13 cellular contexts compared by ENCODE assay signal in genomic region chr6:56794421-56794820, GRCh38.
A peak's percentile ranks its signal among the peaks of the same experiment; 100 is the strongest.
DNase-seq lines count a peak whose midpoint lies in the region; ATAC-seq and TF ChIP-seq lines count a peak whose summit lies in the region.
"Had no signal": no experiment of that assay in that cellular context is flagged by ENCODE, and none has a peak within 500 bp of the region (broad histone marks: within the 10 kb centered on the region; RNA-seq: fewer than 3 reads in every experiment).

No MANE protein-coding gene starts in this region.

- no peak overlapping the region for H3K4me3 Mint-ChIP-seq in Calu3 (ENCODE audit: low read depth, unreplicated experiment)
- H3K4me3 Mint-ChIP-seq: activated naive CD8-positive, alpha-beta T cell treated with anti-CD3 and anti-CD28 coated beads for 36 hours had no signal

- H3K27me3 Mint-ChIP-seq in Calu3 (ENCODE audit: unreplicated experiment), result no peaks in the 10 kb centered on the region
- H3K27me3 Mint-ChIP-seq: progenitor cell of endocrine pancreas had no signal

- ATAC-seq in GM19463 (IDR thresholded peaks at IDR 0.05; ENCODE audit: unreplicated experiment), result peak; percentile 45
- ATAC-seq in HG03432 (IDR thresholded peaks at IDR 0.05; ENCODE audit: unreplicated experiment), result peak; percentile 41
- ATAC-seq in foreskin keratinocyte, result peak; percentile 56
- no peak for ATAC-seq in aorta (ENCODE audit: low FRiP score)

- no peaks in the 10 kb centered on the region for H3K9me3 Mint-ChIP-seq in Calu3 (ENCODE audit: low read depth, unreplicated experiment)
- H3K9me3 Mint-ChIP-seq: activated naive CD8-positive, alpha-beta T cell treated with anti-CD3 and anti-CD28 coated beads for 36 hours had no signal

- CTCF ChIA-PET in Calu3 (lab: Charles Lee) (no interaction called here), RWPE1 (lab: Yijun Ruan, JAX) (no interaction called here)

- H3K4me3 ChIP-seq in aorta (ENCODE audit: low read length in 2 of 2), result no peak overlapping the region

- H3K27ac Mint-ChIP-seq in Calu3 (ENCODE audit: unreplicated experiment), result peak overlapping the region; percentile 80
- H3K27ac Mint-ChIP-seq: activated naive CD8-positive, alpha-beta T cell treated with anti-CD3 and anti-CD28 coated beads for 36 hours; progenitor cell of endocrine pancreas had no signal

- intact Hi-C loops in Calu3 (cut with micrococcal nuclease; ENCODE audit: unreplicated experiment) (no loop called here), aorta (cut with DNase I) (no loop called here)

- peak overlapping the region; percentile 15 for H3K27ac ChIP-seq in foreskin keratinocyte
- no peak overlapping the region for H3K27ac ChIP-seq in RWPE1
- H3K27ac ChIP-seq in aorta (ENCODE audit: low read depth in 1 of 2, low read length in 2 of 2), result no peak overlapping the region

- H3K4me1 Mint-ChIP-seq in Calu3 (ENCODE audit: low read depth, unreplicated experiment), result peaks cover 86% of the 10 kb centered on the region
- H3K4me1 Mint-ChIP-seq: activated naive CD8-positive, alpha-beta T cell treated with anti-CD3 and anti-CD28 coated beads for 36 hours had no signal

- H3K4me1 ChIP-seq in foreskin keratinocyte (peaks cover 24% of the 10 kb centered on the region), aorta (ENCODE audit: control insufficient read depth in 1 of 2, insufficient read depth in 2 of 2, low read length in 2 of 2) (peaks cover 4 to 7% of the 10 kb centered on the region in 2 donors)

- H3K36me3 Mint-ChIP-seq in Calu3 (ENCODE audit: insufficient read depth, unreplicated experiment), result peaks cover 5% of the 10 kb centered on the region
- H3K36me3 Mint-ChIP-seq: activated naive CD8-positive, alpha-beta T cell treated with anti-CD3 and anti-CD28 coated beads for 36 hours had no signal

- POLR2A ChIA-PET in RWPE1 (lab: Yijun Ruan, JAX; ENCODE audit: low non-redundant PET), result no interaction called here

- H3K27me3 ChIP-seq in foreskin keratinocyte (no peaks in the 10 kb centered on the region), aorta (ENCODE audit: control insufficient read depth in 1 of 2, insufficient read depth in 2 of 2, low read length in 1 of 2) (no peaks in the 10 kb centered on the region)

- H3K36me3 ChIP-seq in aorta (ENCODE audit: control insufficient read depth in 1 of 2, insufficient read depth in 2 of 2, low read length in 1 of 2), result no peaks in the 10 kb centered on the region

- no peak for TF ChIP-seq CTCF in Calu3 (IDR thresholded peaks at IDR 0.05; ENCODE audit: unreplicated experiment)
- no peak for TF ChIP-seq CTCF in foreskin keratinocyte (conservative IDR thresholded peaks at IDR 0.05)
- no peak for TF ChIP-seq CTCF in RWPE1 (conservative IDR thresholded peaks at IDR 0.05; ENCODE audit: low read depth)

- no peaks in the 10 kb centered on the region for H3K9me3 ChIP-seq in aorta (ENCODE audit: control insufficient read depth, low read length)
- H3K9me3 ChIP-seq: SK-N-SH had no signal

- DNase-seq in Calu3 (no peak), foreskin keratinocyte (peak; percentile 35 to 66), NCI-H2196 (lab: John Stamatoyannopoulos, UW; ENCODE audit: unreplicated experiment) (no peak), NCI-H1930 (lab: John Stamatoyannopoulos, UW) (no peak), RWPE1 (ENCODE audit: low spot score) (no peak), aorta (no peak)
- DNase-seq: activated CD8-positive, alpha-beta memory T cell treated with anti-CD3 and anti-CD28 coated beads, Interleukin-2, amount 50 U/mL, for 4 hours; activated naive CD8-positive, alpha-beta T cell treated with anti-CD3 and anti-CD28 coated beads for 36 hours; SK-N-SH; stimulated activated CD4-positive, alpha-beta T cell treated with anti-CD3 and anti-CD28 coated beads, Interleukin-1b, Interleukin-23, amount 100 ng/mL, for 48 hours had no signal

- BruUV-seq in Calu3 (replicated peaks; lab: Mats Ljungman, UMichigan), result no TSS peak

Comparison
In these comparisons a context has a peak if more than half of its experiments do, and no peak if none do; other contexts are left out.
1. DNase-seq: peak in foreskin keratinocyte (2 of 2); none in Calu3 (single experiment), NCI-H2196 (single experiment), NCI-H1930 (0 of 2), RWPE1 (single experiment) and aorta (0 of 2).